Comparison of ENCODE assay signal across 1 cellular context in genomic region chr16:66853261-66854139, GRCh38.
TF ChIP-seq lines count a peak whose summit lies in the region.

No MANE protein-coding gene starts in this region.

TF ChIP-seq in K562, 482 proteins besides CTCF, POLR2A, EP300 and RAD21:
- TF ChIP-seq MCM5 (IDR thresholded peaks at IDR 0.05; ENCODE audit: low read depth) (no peak), GABPA (tag; conservative IDR thresholded peaks at IDR 0.05; ENCODE audit: low read depth) (peak; percentile 51; the same call in 1 of the 2 replicates), SMC3 (conservative IDR thresholded peaks at IDR 0.05; ENCODE audit: insufficient read depth, low read depth, low read length) (no peak), MCM2 (IDR thresholded peaks at IDR 0.05; ENCODE audit: low read depth) (no peak), ZNF436 (CRISPR knock-in tag; IDR thresholded peaks at IDR 0.05) (no peak), MEF2A (IDR thresholded peaks at IDR 0.05; ENCODE audit: control insufficient read depth, low read depth, low read length) (no peak), ZNF23 (CRISPR knock-in tag; IDR thresholded peaks at IDR 0.05) (no peak), GABPB1 (CRISPR knock-in tag; IDR thresholded peaks at IDR 0.05) (peak; percentile 26; the same call in 1 of the 2 replicates), KDM5B (IDR thresholded peaks at IDR 0.05; ENCODE audit: insufficient replicate concordance, low read depth, low read length) (no peak), POLR3G (IDR thresholded peaks at IDR 0.05; ENCODE audit: extremely low read depth, insufficient read length, insufficient replicate concordance) (no peak), ZNF583 (CRISPR knock-in tag; IDR thresholded peaks at IDR 0.05) (no peak), HDAC8 (tag; IDR thresholded peaks at IDR 0.05) (no peak), HDAC6 (IDR thresholded peaks at IDR 0.05; ENCODE audit: low read depth, low read length) (no peak), LCOR (CRISPR knock-in tag; IDR thresholded peaks at IDR 0.05) (no peak), ZNF280B (CRISPR knock-in tag; IDR thresholded peaks at IDR 0.05) (no peak)
- TF ChIP-seq, protein P1, sequence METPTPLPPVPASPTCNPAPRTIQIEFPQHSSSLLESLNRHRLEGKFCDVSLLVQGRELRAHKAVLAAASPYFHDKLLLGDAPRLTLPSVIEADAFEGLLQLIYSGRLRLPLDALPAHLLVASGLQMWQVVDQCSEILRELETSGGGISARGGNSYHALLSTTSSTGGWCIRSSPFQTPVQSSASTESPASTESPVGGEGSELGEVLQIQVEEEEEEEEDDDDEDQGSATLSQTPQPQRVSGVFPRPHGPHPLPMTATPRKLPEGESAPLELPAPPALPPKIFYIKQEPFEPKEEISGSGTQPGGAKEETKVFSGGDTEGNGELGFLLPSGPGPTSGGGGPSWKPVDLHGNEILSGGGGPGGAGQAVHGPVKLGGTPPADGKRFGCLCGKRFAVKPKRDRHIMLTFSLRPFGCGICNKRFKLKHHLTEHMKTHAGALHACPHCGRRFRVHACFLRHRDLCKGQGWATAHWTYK (CRISPR knock-in tag; IDR thresholded peaks at IDR 0.05) = peak; percentile 88; the same call in 1 of the 2 replicates
- TF ChIP-seq, protein P2, sequence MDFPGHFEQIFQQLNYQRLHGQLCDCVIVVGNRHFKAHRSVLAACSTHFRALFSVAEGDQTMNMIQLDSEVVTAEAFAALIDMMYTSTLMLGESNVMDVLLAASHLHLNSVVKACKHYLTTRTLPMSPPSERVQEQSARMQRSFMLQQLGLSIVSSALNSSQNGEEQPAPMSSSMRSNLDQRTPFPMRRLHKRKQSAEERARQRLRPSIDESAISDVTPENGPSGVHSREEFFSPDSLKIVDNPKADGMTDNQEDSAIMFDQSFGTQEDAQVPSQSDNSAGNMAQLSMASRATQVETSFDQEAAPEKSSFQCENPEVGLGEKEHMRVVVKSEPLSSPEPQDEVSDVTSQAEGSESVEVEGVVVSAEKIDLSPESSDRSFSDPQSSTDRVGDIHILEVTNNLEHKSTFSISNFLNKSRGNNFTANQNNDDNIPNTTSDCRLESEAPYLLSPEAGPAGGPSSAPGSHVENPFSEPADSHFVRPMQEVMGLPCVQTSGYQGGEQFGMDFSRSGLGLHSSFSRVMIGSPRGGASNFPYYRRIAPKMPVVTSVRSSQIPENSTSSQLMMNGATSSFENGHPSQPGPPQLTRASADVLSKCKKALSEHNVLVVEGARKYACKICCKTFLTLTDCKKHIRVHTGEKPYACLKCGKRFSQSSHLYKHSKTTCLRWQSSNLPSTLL (IDR thresholded peaks at IDR 0.05) = no peak
- TF ChIP-seq, protein P3, sequence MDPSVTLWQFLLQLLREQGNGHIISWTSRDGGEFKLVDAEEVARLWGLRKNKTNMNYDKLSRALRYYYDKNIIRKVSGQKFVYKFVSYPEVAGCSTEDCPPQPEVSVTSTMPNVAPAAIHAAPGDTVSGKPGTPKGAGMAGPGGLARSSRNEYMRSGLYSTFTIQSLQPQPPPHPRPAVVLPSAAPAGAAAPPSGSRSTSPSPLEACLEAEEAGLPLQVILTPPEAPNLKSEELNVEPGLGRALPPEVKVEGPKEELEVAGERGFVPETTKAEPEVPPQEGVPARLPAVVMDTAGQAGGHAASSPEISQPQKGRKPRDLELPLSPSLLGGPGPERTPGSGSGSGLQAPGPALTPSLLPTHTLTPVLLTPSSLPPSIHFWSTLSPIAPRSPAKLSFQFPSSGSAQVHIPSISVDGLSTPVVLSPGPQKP (CRISPR knock-in tag; IDR thresholded peaks at IDR 0.05) = no peak
- TF ChIP-seq, protein P4, sequence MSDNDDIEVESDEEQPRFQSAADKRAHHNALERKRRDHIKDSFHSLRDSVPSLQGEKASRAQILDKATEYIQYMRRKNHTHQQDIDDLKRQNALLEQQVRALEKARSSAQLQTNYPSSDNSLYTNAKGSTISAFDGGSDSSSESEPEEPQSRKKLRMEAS (CRISPR knock-in tag; IDR thresholded peaks at IDR 0.05) = peak; percentile 36; the same call in 1 of the 2 replicates
